ENCODE assay signal across 8 cellular contexts in the genomic region with DNA sequence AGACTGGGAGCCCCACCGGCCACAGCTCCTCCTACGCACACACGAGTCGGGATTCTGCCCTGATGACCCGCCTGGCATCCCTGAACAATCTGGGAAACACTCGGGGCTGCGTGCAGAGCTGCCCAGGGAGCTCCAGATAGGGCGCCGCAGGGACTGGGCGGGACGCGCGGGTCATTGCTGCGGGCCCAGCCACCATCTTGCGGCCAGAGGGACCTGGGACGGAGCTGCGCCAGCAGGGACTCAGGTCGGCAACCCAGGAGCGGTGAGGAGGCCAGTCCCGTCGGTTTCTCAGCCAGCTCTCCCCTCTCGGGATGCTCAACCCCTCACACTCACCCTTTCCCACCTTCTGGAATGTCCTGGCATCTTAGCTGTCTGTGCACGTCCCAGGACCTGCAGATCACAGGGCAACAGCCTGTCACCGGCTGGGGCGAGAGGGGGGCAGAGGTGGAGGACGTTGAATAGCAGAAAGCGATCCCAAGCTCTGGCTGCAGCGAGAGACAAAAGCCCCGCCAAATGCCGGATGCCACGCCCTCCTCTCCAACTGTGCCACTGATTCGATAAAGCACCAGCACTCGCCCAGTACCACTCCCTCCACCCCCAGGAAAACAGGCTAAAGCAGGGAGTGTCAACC. TPM values are rescaled to one million over a fixed set of nuclear protein-coding genes. Genes with fewer than 3 reads are reported as not detected.
DNase-seq lines count a peak whose midpoint lies in the region; ATAC-seq and TF ChIP-seq lines count a peak whose summit lies in the region.

No MANE protein-coding gene starts in this region.

- no peak for TF ChIP-seq CTCF in mucosa of descending colon (IDR thresholded peaks at IDR 0.05)

- no peaks in the 10 kb centered on the region for H3K36me3 ChIP-seq in mucosa of descending colon (ENCODE audit: low read depth)
- H3K36me3 ChIP-seq in aorta (ENCODE audit: control insufficient read depth in 1 of 2, insufficient read depth in 2 of 2, low read length in 1 of 2) = no peaks in the 10 kb centered on the region

- H3K4me1 Mint-ChIP-seq in dendritic cell treated with granulocyte-macrophage colony-stimulating factor and Interleukin-4, amounts not matched to agents 40 ng/mL and 50 ng/mL, for 4 days (ENCODE audit: low read depth) = peaks cover 10% of the 10 kb centered on the region

- ATAC-seq in mucosa of descending colon = peak; percentile 98
- peak; percentile 66 for ATAC-seq in aorta (ENCODE audit: low FRiP score)
- no peak for ATAC-seq in HG02763 (IDR thresholded peaks at IDR 0.05; ENCODE audit: unreplicated experiment)
- no peak for ATAC-seq in GM19467 (IDR thresholded peaks at IDR 0.05; ENCODE audit: unreplicated experiment)

- no peaks in the 10 kb centered on the region for H3K36me3 Mint-ChIP-seq in dendritic cell treated with granulocyte-macrophage colony-stimulating factor and Interleukin-4, amounts not matched to agents 40 ng/mL and 50 ng/mL, for 4 days (ENCODE audit: low read depth)

- H3K27me3 Mint-ChIP-seq in dendritic cell treated with granulocyte-macrophage colony-stimulating factor and Interleukin-4, amounts not matched to agents 40 ng/mL and 50 ng/mL, for 4 days = peaks cover 25% of the 10 kb centered on the region

- peak overlapping the region; percentile 40 for H3K4me3 Mint-ChIP-seq in dendritic cell treated with granulocyte-macrophage colony-stimulating factor and Interleukin-4, amounts not matched to agents 40 ng/mL and 50 ng/mL, for 4 days

- no peak overlapping the region for H3K27ac ChIP-seq in aorta (ENCODE audit: low read depth in 1 of 2, low read length in 2 of 2)

- H3K27me3 ChIP-seq in aorta (ENCODE audit: control insufficient read depth in 1 of 2, insufficient read depth in 2 of 2, low read length in 1 of 2) = no peaks in the 10 kb centered on the region

- H3K9me3 ChIP-seq in mucosa of descending colon (no peaks in the 10 kb centered on the region), aorta (ENCODE audit: control insufficient read depth, low read length) (no peaks in the 10 kb centered on the region)

- in situ Hi-C loops in G401 (cut with HindIII; ENCODE audit: low sequenced_read_pairs) = no loop called here

- intact Hi-C loops in dendritic cell treated with granulocyte-macrophage colony-stimulating factor and Interleukin-4, amounts not matched to agents 40 ng/mL and 50 ng/mL, for 4 days (cut with micrococcal nuclease) = no loop called here
- intact Hi-C loops in mucosa of descending colon (cut with DNase I, micrococcal nuclease) (no loop called here), aorta (cut with DNase I) (no loop called here)

- WGBS in aorta, 2 donors = 0% methylated on average over 28 to 33 of the region's 33 CpGs

- H3K4me3 ChIP-seq in mucosa of descending colon = peak overlapping the region; percentile 22
- peak overlapping the region; percentile 6 to 60 for H3K4me3 ChIP-seq in aorta (ENCODE audit: low read length in 2 of 2)

- H3K4me1 ChIP-seq in mucosa of descending colon (ENCODE audit: low read depth) (peaks cover 24% of the 10 kb centered on the region), aorta (ENCODE audit: control insufficient read depth in 1 of 2, insufficient read depth in 2 of 2, low read length in 2 of 2) (no peaks in the 10 kb centered on the region)

- H3K9me3 Mint-ChIP-seq in dendritic cell treated with granulocyte-macrophage colony-stimulating factor and Interleukin-4, amounts not matched to agents 40 ng/mL and 50 ng/mL, for 4 days = peaks cover 36% of the 10 kb centered on the region

- DNase-seq in G401 (ENCODE audit: low spot score) (peak; percentile 62), NCI-H748 (lab: John Stamatoyannopoulos, UW; ENCODE audit: unreplicated experiment) (peak; percentile 81), mucosa of descending colon (peak; percentile 83 to 88 (median 86)), aorta (peak in 1 of 2 donors; percentile 52), mesenteric fat pad (ENCODE audit: low spot score) (no peak)

- H3K27ac Mint-ChIP-seq in dendritic cell treated with granulocyte-macrophage colony-stimulating factor and Interleukin-4, amounts not matched to agents 40 ng/mL and 50 ng/mL, for 4 days = no peak overlapping the region

RNA-seq across cellular contexts. Expression of a gene that starts 20.4 kb away (rescaled TPM):
- total RNA-seq in G401 (2014; rRNA removed; shearing (Covaris generic)) = 26.4 and 30.2 TPM in 2 replicates
- total RNA-seq in mucosa of descending colon (100 to 1,000 TPM in 1 of 3 donors, 10 to 100 TPM in 2; 77.3 to 140 (median 81.8) TPM), aorta (10 to 100 TPM; 52.4 to 63.6 TPM), mesenteric fat pad (40.5 TPM)
- polyA plus RNA-seq in aorta = 10 to 100 TPM in 1 of 2 donors, 1 to 10 TPM in 1; 7.1 to 12.6 TPM

Comparison
In these comparisons a context has a peak if more than half of its experiments do, and no peak if none do; other contexts are left out.
1. ATAC-seq: peak in mucosa of descending colon (single experiment) and aorta (single experiment); none in HG02763 (single experiment) and GM19467 (single experiment).